1 cellular context compared by ENCODE assay signal in the genomic region with DNA sequence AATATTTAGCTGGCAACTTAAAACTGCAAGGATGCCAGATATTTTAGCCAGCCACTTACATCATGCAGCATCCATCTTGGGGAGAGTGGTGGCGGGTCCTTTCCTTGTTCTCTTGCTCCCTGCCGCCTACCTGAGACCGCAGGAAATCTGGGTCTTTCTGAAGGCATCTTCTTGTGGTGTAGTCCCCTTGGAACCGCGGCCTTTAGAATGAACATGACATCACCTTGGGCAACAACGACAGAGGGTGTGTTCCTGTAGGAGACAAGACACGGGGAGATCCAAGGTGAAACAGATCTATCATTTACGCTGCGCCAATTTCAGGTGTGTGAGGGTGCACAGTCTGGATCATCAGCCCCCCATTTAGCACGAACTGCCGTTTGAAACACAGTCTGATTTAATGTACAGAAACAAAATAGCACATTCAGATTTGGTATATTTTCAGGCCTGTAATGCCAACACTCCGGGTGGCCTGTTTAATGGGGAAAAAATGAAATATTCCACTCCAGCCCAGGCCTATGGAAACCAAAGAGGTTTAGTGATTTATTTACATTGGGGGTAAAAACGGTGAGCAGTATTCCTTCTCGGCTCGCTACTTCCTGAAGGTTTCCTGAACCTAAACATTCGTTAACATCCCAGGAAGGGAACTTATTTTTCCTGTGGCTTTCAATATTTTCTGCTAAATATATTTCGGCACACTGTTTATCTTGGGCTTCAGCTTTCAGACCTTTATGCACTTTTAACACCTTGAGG.
TF ChIP-seq lines count a peak whose summit lies in the region.

No MANE protein-coding gene starts in this region.

TF ChIP-seq in IMR-90, 13 proteins besides CTCF, POLR2A, EP300 and RAD21:
- peak; percentile 65; the same call in 1 of the 2 replicates for TF ChIP-seq CEBPB (IDR thresholded peaks at IDR 0.05; ENCODE audit: low read depth, low read length)
- TF ChIP-seq MAZ (IDR thresholded peaks at IDR 0.05; ENCODE audit: borderline replicate concordance, low read depth, low read length): no peak
